In the genomic region with DNA sequence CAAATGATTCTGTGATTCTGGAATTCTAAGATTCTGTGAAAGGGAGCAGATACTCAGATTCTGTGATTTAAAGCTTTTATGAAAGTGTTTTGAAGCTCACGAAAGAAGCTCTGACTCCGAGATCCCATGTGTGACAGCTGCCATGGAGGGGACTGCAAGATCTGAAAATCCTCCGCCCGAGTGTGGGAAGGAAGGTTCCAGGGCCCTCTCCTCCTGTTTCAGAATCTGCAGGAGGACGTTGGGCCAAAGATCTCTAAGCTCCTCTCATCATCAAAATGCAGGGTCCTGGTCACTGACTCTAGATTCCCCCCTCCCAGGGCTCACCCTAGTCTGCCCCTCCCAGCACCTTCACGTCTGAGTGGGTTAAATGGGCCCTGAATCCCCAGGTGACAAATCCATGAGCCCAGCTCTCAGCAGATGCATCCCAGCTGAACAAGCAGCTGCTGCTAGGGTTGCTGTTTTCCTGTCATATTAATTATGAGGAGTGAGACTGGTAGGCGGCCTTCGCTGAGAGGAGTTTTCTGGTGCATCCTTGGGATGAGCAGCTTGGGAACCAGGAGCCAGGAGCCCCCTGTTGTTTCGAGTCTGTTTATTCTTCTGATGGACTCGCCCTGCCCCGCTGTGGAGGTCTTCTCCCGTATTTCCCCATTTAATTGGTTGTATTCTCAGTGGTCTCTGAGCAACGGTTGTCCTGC, we compare ENCODE assay signal across 22 cellular contexts.
DNase-seq lines count a peak whose midpoint lies in the region; ATAC-seq, FAIRE-seq and TF ChIP-seq lines count a peak whose summit lies in the region.
"Had no signal": no experiment of that assay in that cellular context is flagged by ENCODE, and none has a peak within 500 bp of the region (broad histone marks: within the 10 kb centered on the region; RNA-seq: fewer than 3 reads in every experiment).

No MANE protein-coding gene starts in this region.

- no peak for ATAC-seq in sciatic nerve
- no peak for ATAC-seq in HG02678 (IDR thresholded peaks at IDR 0.05; ENCODE audit: unreplicated experiment)
- ATAC-seq: stimulated activated naive CD8-positive, alpha-beta T cell treated with anti-CD3 and anti-CD28 coated beads, Interleukin-15, amount 100 ng/mL, for 72 hours had no signal

- FAIRE-seq in GM12891 (lab: Jason Lieb, UNC): no peak
- FAIRE-seq: A204.1 had no signal

- DNase-seq in NCI-H2081 (lab: John Stamatoyannopoulos, UW) (peak; percentile 40 to 78), NCI-H2081 treated with DMSO at 0.1 percent for 48 hours (lab: John Stamatoyannopoulos, UW) (no peak), NCI-H2171 treated with DMSO at 0.1 percent for 48 hours (lab: John Stamatoyannopoulos, UW) (peak; percentile 86), caudate nucleus (lab: John Stamatoyannopoulos, UW) (peak in 6 of 61 donors; percentile 9 to 54 (median 18)), sciatic nerve (ENCODE audit: low spot score) (peak; percentile 34), GM12891 (ENCODE audit: insufficient read length, low spot score) (no peak), COLO668 (lab: John Stamatoyannopoulos, UW; ENCODE audit: unreplicated experiment) (no peak)
- DNase-seq: activated CD4-positive, alpha-beta T cell treated with anti-CD3 and anti-CD28 coated beads, Interleukin-2, amount 50 U/mL, for 1 hour; Caco-2; colonic mucosa; GOT3; IMR-90; kidney glomerular epithelial cell; mammary epithelial cell; NCI-H510A; stimulated activated CD4-positive, alpha-beta T cell treated with anti-CD3 and anti-CD28 coated beads, Interleukin-12 subunit alpha, Interleukin-12 subunit beta, amount 100 ng/mL, for 4 hours; stimulated activated CD4-positive, alpha-beta T cell treated with anti-CD3 and anti-CD28 coated beads, Interleukin-4, amount 100 ng/mL, for 4 hours; stimulated activated naive CD8-positive, alpha-beta T cell treated with anti-CD3 and anti-CD28 coated beads, Interleukin-15, amount 100 ng/mL, for 72 hours; WERI-Rb-1 had no signal

- intact Hi-C loops in sciatic nerve (cut with DNase I): no loop called here

- TF ChIP-seq POLR2A in GM12891 (IDR thresholded peaks at IDR 0.05; ENCODE audit: low read depth, low read length): no peak

- H3K27ac ChIP-seq in caudate nucleus (ENCODE audit: low read depth, low read length): peak overlapping the region; percentile 40
- H3K27ac ChIP-seq: colonic mucosa, tibial nerve, WERI-Rb-1 had no signal

TF ChIP-seq in GM12891, 5 proteins besides CTCF, POLR2A, EP300 and RAD21:
- no peak for TF ChIP-seq TAF1 (IDR thresholded peaks at IDR 0.05; ENCODE audit: low read depth, low read length)
- no peak for TF ChIP-seq PAX5 (IDR thresholded peaks at IDR 0.05; ENCODE audit: insufficient read depth, low read length, severe bottlenecking)
TF ChIP-seq in GM12891: peak in this region for 0.

Comparison
In these comparisons a context has a peak if more than half of its experiments do, and no peak if none do; other contexts are left out.
1. DNase-seq: peak in NCI-H2081 (2 of 2), NCI-H2171 treated with DMSO at 0.1 percent for 48 hours (single experiment) and sciatic nerve (single experiment); none in NCI-H2081 treated with DMSO at 0.1 percent for 48 hours (single experiment), GM12891 (single experiment) and COLO668 (single experiment).